In the genomic region with DNA sequence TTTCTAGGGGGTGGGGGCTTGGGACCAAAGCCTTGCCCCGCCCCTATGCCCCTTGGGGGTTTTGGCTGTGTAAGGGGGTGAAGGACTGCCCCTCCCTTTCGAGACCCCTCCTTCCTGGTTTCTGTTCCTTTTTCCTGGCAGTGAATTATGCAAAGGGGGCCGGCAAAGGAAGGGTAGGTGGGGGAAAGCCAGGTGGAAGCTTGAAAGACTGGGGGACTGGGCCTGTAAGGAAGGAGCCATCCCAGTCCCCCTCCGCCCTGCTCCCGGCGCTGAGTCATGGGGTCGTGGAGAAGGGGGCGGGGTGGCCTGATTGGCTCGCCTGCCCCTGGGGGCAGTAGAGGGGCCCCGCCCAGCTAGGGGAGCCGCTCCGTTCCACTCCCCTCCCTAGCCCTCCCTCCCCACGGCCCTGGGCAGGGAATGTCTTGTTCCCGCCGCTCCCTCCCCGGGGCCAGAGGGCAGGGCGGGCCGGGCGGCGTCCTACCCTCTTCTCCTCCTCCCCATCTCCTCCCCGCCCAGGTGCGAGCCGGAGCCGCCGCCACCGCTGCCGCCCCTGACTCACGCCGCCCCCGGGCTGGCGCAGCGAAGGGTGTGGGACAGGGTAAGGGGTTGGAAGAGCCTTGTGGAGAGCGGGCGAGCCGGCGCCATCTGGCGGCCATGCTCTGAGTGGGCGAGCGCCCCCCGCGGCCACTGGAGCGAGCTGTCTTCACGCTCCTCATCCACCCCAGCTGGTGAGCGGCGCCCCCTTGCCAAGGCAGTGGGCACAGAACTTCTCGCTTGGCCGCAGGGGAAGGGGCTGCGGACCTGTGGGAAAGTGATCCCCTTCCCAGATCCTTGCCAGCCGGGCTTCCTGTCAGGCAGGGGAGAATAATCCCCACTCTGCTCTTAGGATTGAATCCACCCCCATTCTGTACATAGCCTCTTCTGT, we compare ENCODE assay signal across 8 cellular contexts. TPM values are rescaled to one million over a fixed set of nuclear protein-coding genes. Genes with fewer than 3 reads are reported as not detected.
DNase-seq lines count a peak whose midpoint lies in the region; ATAC-seq and TF ChIP-seq lines count a peak whose summit lies in the region.

No MANE protein-coding gene starts in this region.

- peak; percentile 76 for ATAC-seq in GM19395 (IDR thresholded peaks at IDR 0.05; ENCODE audit: unreplicated experiment)

- no peaks in the 10 kb centered on the region for H3K27me3 ChIP-seq in BLaER1 treated with 17β-estradiol and CSF1 and Interleukin-3, amounts not matched to agents 10 nM and 100 nM
- H3K27me3 ChIP-seq in OCI-LY1 (ENCODE audit: insufficient read depth, low read length): no peaks in the 10 kb centered on the region

- DNase-seq in HPDE6-E6E7 (ENCODE audit: extremely low spot score): peak; percentile 95
- peak; percentile 88 for DNase-seq in activated T-cell treated with anti-CD3 and anti-CD28 coated beads for 24 hours (ENCODE audit: low read depth)
- peak; percentile 77 for DNase-seq in epithelial cell of prostate (ENCODE audit: low read depth, low spot score)
- peak; percentile 89 for DNase-seq in mucosa of gallbladder (ENCODE audit: low spot score)
- peak; percentile 74 to 84 for DNase-seq in stimulated activated CD8-positive, alpha-beta memory T cell treated with anti-CD3 and anti-CD28 coated beads, Interleukin-4, amount 100 ng/mL, for 1 hour (ENCODE audit: low read depth in 2 of 2, low spot score in 1 of 2)

- no peak overlapping the region for H2AFZ ChIP-seq in OCI-LY1 (ENCODE audit: low read length)

- H3K4me3 ChIP-seq in BLaER1 treated with 17β-estradiol and CSF1 and Interleukin-3, amounts not matched to agents 10 nM and 100 nM: peak overlapping the region; percentile 37 to 62 (median 48)
- peak overlapping the region; percentile 46 for H3K4me3 ChIP-seq in OCI-LY1 (ENCODE audit: low read depth, low read length, poor library complexity, severe bottlenecking)

- H3F3A ChIP-seq in OCI-LY1 (ENCODE audit: insufficient read depth, low read length): no peaks in the 10 kb centered on the region

- no peaks in the 10 kb centered on the region for H3K9me2 ChIP-seq in OCI-LY1 (ENCODE audit: low read depth, low read length)

- H3K36me3 ChIP-seq in BLaER1 treated with 17β-estradiol and CSF1 and Interleukin-3, amounts not matched to agents 10 nM and 100 nM: peaks cover 12 to 55% (median 18%) of the 10 kb centered on the region in 11 experiments; a peak in 17 of 22 replicates
- H3K36me3 ChIP-seq in OCI-LY1 (ENCODE audit: insufficient read depth, low read length): peaks cover 4% of the 10 kb centered on the region

- TF ChIP-seq CTCF in OCI-LY1 (IDR thresholded peaks at IDR 0.05; ENCODE audit: low read length): peak; percentile 100

- H3K4me2 ChIP-seq in BLaER1 treated with 17β-estradiol and CSF1 and Interleukin-3, amounts not matched to agents 10 nM and 100 nM: peak overlapping the region; percentile 93 to 100 (median 98)
- H3K4me2 ChIP-seq in OCI-LY1 (ENCODE audit: low read length): peak overlapping the region; percentile 58

- no peaks in the 10 kb centered on the region for H3K79me2 ChIP-seq in OCI-LY1 (ENCODE audit: insufficient read depth, low read length)

- no peaks in the 10 kb centered on the region for H3K9me3 ChIP-seq in BLaER1 treated with 17β-estradiol and CSF1 and Interleukin-3, amounts not matched to agents 10 nM and 100 nM (replicated peaks in 1 of 11)
- no peaks in the 10 kb centered on the region for H3K9me3 ChIP-seq in OCI-LY1 (ENCODE audit: low read length)

- H3K9ac ChIP-seq in BLaER1 treated with 17β-estradiol and CSF1 and Interleukin-3, amounts not matched to agents 10 nM and 100 nM: peak overlapping the region; percentile 43 to 77 (median 71)
- H3K9ac ChIP-seq in OCI-LY1 (ENCODE audit: low read length): peak overlapping the region; percentile 53; the same call in 1 of the 2 replicates

- H3K4me1 ChIP-seq in BLaER1 treated with 17β-estradiol and CSF1 and Interleukin-3, amounts not matched to agents 10 nM and 100 nM: peaks cover 70 to 85% (median 78%) of the 10 kb centered on the region in 10 experiments
- peaks cover 20% of the 10 kb centered on the region for H3K4me1 ChIP-seq in OCI-LY1 (ENCODE audit: insufficient read depth, low read length, severe bottlenecking)

- H3K27ac ChIP-seq in BLaER1 treated with 17β-estradiol and CSF1 and Interleukin-3, amounts not matched to agents 10 nM and 100 nM: peak overlapping the region; percentile 39 to 81 (median 70); a peak in 21 of 22 replicates
- H3K27ac ChIP-seq in OCI-LY1 (ENCODE audit: low read depth, low read length, poor library complexity, severe bottlenecking) (peak overlapping the region; percentile 42), epithelial cell of prostate (peak overlapping the region; percentile 81)

- peaks cover 0 to 71% (median 11%) of the 10 kb centered on the region in 11 experiments; a peak in 11 of 22 replicates for H4K20me1 ChIP-seq in BLaER1 treated with 17β-estradiol and CSF1 and Interleukin-3, amounts not matched to agents 10 nM and 100 nM
- H4K20me1 ChIP-seq in OCI-LY1 (ENCODE audit: insufficient read depth, low read length): no peaks in the 10 kb centered on the region

RNA-seq across cellular contexts. Expression of a gene that starts 14.7 kb away (rescaled TPM):
- total RNA-seq in mucosa of gallbladder: 122 TPM

RNA-seq across cellular contexts. Expression of a gene that starts 16.3 kb away (rescaled TPM):
- 1.0 TPM for total RNA-seq in mucosa of gallbladder

RNA-seq across cellular contexts. Expression of a gene that starts 16.3 kb away (rescaled TPM):
- total RNA-seq in mucosa of gallbladder: not detected

RNA-seq across cellular contexts. Expression of a gene that starts 23.9 kb away (rescaled TPM):
- not detected for total RNA-seq in mucosa of gallbladder

RNA-seq across cellular contexts. Expression of a gene that starts 33.8 kb away (rescaled TPM):
- 146 TPM for total RNA-seq in mucosa of gallbladder

Comparison
In these comparisons a context has a peak if more than half of its experiments do, and no peak if none do; other contexts are left out.
1. Peak in every context shown above with its lines: DNase-seq, ATAC-seq, H3K4me3 ChIP-seq and H3K27ac ChIP-seq.